In the genomic region with DNA sequence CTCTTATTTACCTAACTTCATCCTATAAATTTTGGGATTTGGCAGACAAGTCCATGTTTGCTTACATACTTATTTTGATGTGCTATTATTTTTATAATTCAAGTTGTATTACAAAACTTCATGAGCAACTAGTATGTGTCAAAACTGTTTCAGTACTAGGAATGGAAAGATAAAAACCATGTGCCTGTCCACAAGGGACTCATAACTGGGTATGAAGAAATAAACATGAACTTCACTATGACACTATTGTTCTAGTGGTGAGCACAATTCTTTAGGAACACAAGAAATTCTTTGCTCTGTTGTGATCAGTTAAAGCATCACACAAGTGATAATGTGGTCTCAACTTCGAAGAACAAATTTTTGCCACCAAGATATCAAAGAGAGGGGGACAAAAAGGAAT, we compare ENCODE assay signal across 29 cellular contexts.
"Had no signal": no experiment of that assay in that cellular context is flagged by ENCODE, and none has a peak within 500 bp of the region (broad histone marks: within the 10 kb centered on the region; RNA-seq: fewer than 3 reads in every experiment).

No MANE protein-coding gene starts in this region.

- ATAC-seq: activated CD4-positive, alpha-beta T cell treated with anti-CD3 and anti-CD28 coated beads for 36 hours; activated naive CD4-positive, alpha-beta T cell treated with anti-CD3 and anti-CD28 coated beads, Interleukin-2, amount 50 U/mL, for 72 hours; activated T-cell treated with anti-CD3 and anti-CD28 coated beads, Interleukin-2, amount 50 U/mL, for 4 hours; PC-3 had no signal

- DNase-seq: activated CD4-positive, alpha-beta memory T cell treated with anti-CD3 and anti-CD28 coated beads for 36 hours; activated CD4-positive, alpha-beta T cell treated with anti-CD3 and anti-CD28 coated beads for 36 hours; activated CD4-positive, alpha-beta T cell treated with anti-CD3 and anti-CD28 coated beads, Interleukin-2, amount 50 U/mL, for 1 hour; activated CD8-positive, alpha-beta memory T cell treated with anti-CD3 and anti-CD28 coated beads, Interleukin-2, amount 50 U/mL, for 4 hours; activated gamma-delta T cell treated with Interleukin-2 at 50 U/mL for 16 hours; activated naive CD4-positive, alpha-beta T cell treated with anti-CD3 and anti-CD28 coated beads for 36 hours; activated T-cell treated with anti-CD3 and anti-CD28 coated beads for 4 hours; activated T-cell treated with anti-CD3 and anti-CD28 coated beads, Interleukin-2, amount 50 U/mL, for 4 hours; amniotic stem cell; Kasumi-1; KG1; MM.1S; MV-4-11; NCI-H1092; NCI-H1436 treated with DMSO at 0.1 percent for 48 hours; NCI-H1694 treated with DMSO at 0.1 percent for 48 hours; NCI-H2029 treated with DMSO at 0.1 percent for 48 hours; NCI-H2107; NCI-H2171; NCI-H510A; NCI-H526; NCI-H748 treated with DMSO at 0.1 percent for 48 hours; NK-92 treated with Interleukin-12 subunit alpha and Interleukin-12 subunit beta, amount 100 ng/mL, for 24 hours; PC-3; Peyer's patch; RPMI8226; SHP77 treated with DMSO at 0.1 percent for 48 hours; SK-N-SH had no signal
